Comparison of ENCODE assay signal across 19 cellular contexts in the genomic region with DNA sequence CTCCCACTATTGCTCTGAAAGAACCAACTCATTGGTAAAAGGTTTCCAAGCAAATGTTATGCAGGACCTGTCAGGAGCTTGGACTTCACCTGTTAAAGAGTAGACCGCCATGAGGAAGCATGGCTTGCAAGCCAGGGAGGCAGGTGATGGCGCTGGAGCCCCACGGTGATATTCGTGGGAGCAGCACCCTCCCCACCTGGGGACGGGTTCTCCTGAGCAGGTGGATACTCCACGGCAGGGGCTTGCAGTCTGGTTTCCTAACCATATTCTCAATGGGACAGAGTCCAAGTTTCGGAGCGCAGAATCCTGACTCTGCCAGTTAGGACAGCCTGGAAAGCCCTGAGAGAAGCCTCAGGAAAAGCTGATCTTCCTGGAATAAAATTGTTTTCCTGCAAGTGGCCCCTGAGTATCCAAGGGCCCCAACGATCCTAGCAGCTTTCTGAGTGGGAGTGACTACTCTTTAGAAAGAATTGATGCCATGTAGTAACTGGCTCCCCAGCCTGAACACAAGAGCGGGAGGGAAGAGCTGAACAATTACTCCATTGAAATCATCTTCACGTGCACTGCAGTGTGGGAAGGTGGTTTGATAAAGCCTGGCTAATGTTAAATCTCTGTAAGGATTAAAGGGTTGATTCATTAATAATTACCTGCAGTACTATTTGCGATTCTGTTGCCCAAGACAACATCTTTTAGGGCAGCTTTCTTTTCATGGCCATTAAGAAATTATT.
DNase-seq lines count a peak whose midpoint lies in the region; TF ChIP-seq lines count a peak whose summit lies in the region.
"Had no signal": no experiment of that assay in that cellular context is flagged by ENCODE, and none has a peak within 500 bp of the region (broad histone marks: within the 10 kb centered on the region; RNA-seq: fewer than 3 reads in every experiment).

No MANE protein-coding gene starts in this region.

- peaks cover 15% of the 10 kb centered on the region for H3K9me3 Mint-ChIP-seq in neural progenitor cell
- H3K9me3 Mint-ChIP-seq: activated CD8-positive, alpha-beta T cell treated with anti-CD3 and anti-CD28 coated beads for 36 hours; neural crest cell had no signal

- peaks cover 12% of the 10 kb centered on the region for H3K27me3 Mint-ChIP-seq in neural progenitor cell (ENCODE audit: insufficient read depth, low read depth)
- H3K27me3 Mint-ChIP-seq: activated CD8-positive, alpha-beta T cell treated with anti-CD3 and anti-CD28 coated beads for 36 hours had no signal

- peaks cover 6% of the 10 kb centered on the region for H3F3A ChIP-seq in neural progenitor cell (ENCODE audit: low read depth)

- peaks cover 3 to 12% (median 5%) of the 10 kb centered on the region in 4 donors for H3K4me1 ChIP-seq in Peyer's patch
- peaks cover 1% of the 10 kb centered on the region for H3K4me1 ChIP-seq in hepatocyte (ENCODE audit: insufficient read depth)
- peaks cover 9% of the 10 kb centered on the region for H3K4me1 ChIP-seq in neural progenitor cell
- H3K4me1 ChIP-seq: BE2C, uterus had no signal

- in situ Hi-C loops in KBM-7 (cut with MboI; ENCODE audit: low pct_unique_long_range_greater_than_20kb, low sequenced_read_pairs) = no loop called here

- H3K79me2 ChIP-seq in hepatocyte (no peaks in the 10 kb centered on the region), neural progenitor cell (ENCODE audit: low read depth) (no peaks in the 10 kb centered on the region)

- H4K20me1 ChIP-seq in hepatocyte (ENCODE audit: insufficient read depth, poor library complexity, severe bottlenecking) = no peaks in the 10 kb centered on the region
- H4K20me1 ChIP-seq in neural progenitor cell (ENCODE audit: low read depth) = no peaks in the 10 kb centered on the region

- H3K36me3 Mint-ChIP-seq in neural progenitor cell = peaks cover 3% of the 10 kb centered on the region

- no peak overlapping the region for H3K4me3 Mint-ChIP-seq in neural progenitor cell
- H3K4me3 Mint-ChIP-seq: activated CD8-positive, alpha-beta T cell treated with anti-CD3 and anti-CD28 coated beads for 36 hours; neural crest cell had no signal

- H3K27me3 ChIP-seq in Peyer's patch (no peaks in the 10 kb centered on the region), hepatocyte (no peaks in the 10 kb centered on the region), neural progenitor cell (no peaks in the 10 kb centered on the region)
- H3K27me3 ChIP-seq: BE2C, uterus had no signal

- TF ChIP-seq POLR2A in Peyer's patch (IDR thresholded peaks at IDR 0.05) = no peak

- no peaks in the 10 kb centered on the region for H3K36me3 ChIP-seq in Peyer's patch
- no peaks in the 10 kb centered on the region for H3K36me3 ChIP-seq in hepatocyte (replicated peaks; ENCODE audit: insufficient read depth, low read depth)
- H3K36me3 ChIP-seq in neural progenitor cell = no peaks in the 10 kb centered on the region
- H3K36me3 ChIP-seq: BE2C, uterus had no signal

- H3K9me3 ChIP-seq in Peyer's patch (no peaks in the 10 kb centered on the region), hepatocyte (ENCODE audit: low read depth) (no peaks in the 10 kb centered on the region), neural progenitor cell (ENCODE audit: low read depth) (no peaks in the 10 kb centered on the region)
- H3K9me3 ChIP-seq: BE2C, uterus had no signal

- H3K27ac ChIP-seq in Peyer's patch = peak overlapping the region in 2 of 4 donors; percentile 12 to 55
- peak overlapping the region; percentile 35 for H3K27ac ChIP-seq in hepatocyte
- H3K27ac ChIP-seq in neural progenitor cell = no peak overlapping the region
- H3K27ac ChIP-seq: uterus had no signal

- H2AFZ ChIP-seq in hepatocyte (no peak overlapping the region), neural progenitor cell (replicated peaks) (no peak overlapping the region)

- H3K4me3 ChIP-seq in Peyer's patch (no peak overlapping the region), hepatocyte (no peak overlapping the region), neural progenitor cell (no peak overlapping the region)
- H3K4me3 ChIP-seq: uterus had no signal

- H3K9me2 ChIP-seq in hepatocyte (replicated peaks; ENCODE audit: insufficient read depth) = no peaks in the 10 kb centered on the region

- peaks cover 22% of the 10 kb centered on the region for H3K4me1 Mint-ChIP-seq in neural progenitor cell

- 80% methylated on average over 12 of the region's 12 CpGs for WGBS in hepatocyte (ENCODE audit: low lambda C conversion rate, missing lambda C conversion rate)

- H3K4me2 ChIP-seq in hepatocyte (no peak overlapping the region), neural progenitor cell (no peak overlapping the region)

- peak; percentile 35 for DNase-seq in Ammon's horn (ENCODE audit: low spot score)
- DNase-seq in Peyer's patch = peak in 2 of 3 donors; percentile 66 to 68
- DNase-seq in hepatocyte (ENCODE audit: low spot score) = peak; percentile 35
- DNase-seq in neural progenitor cell (ENCODE audit: low spot score) = no peak
- DNase-seq in KG1 (lab: John Stamatoyannopoulos, UW) = no peak
- DNase-seq in KBM-7 = no peak
- DNase-seq in activated T-cell treated with anti-CD3 and anti-CD28 coated beads, Interleukin-2, amount 50 U/mL, for 48 hours = no peak
- no peak for DNase-seq in HuH-7.5 (ENCODE audit: low spot score)
- DNase-seq: activated CD8-positive, alpha-beta T cell treated with anti-CD3 and anti-CD28 coated beads for 36 hours; activated naive CD4-positive, alpha-beta T cell treated with Interleukin-2 at 50 U/mL for 16 hours; BE2C; central memory CD4-positive, alpha-beta T cell; effector CD8-positive, alpha-beta T cell; kidney; NCI-H187 treated with DMSO at 0.1 percent for 48 hours; stimulated activated CD4-positive, alpha-beta T cell treated with anti-CD3 and anti-CD28 coated beads, Interleukin-12 subunit alpha, Interleukin-12 subunit beta, amount 100 ng/mL, for 4 hours; T-helper 9 cell; uterus had no signal

- H3K9ac ChIP-seq in neural progenitor cell = no peak overlapping the region

- TF ChIP-seq CTCF in Peyer's patch (IDR thresholded peaks at IDR 0.05) (peak in 3 of 6 experiments; percentile 29 to 44 (median 39)), hepatocyte (IDR thresholded peaks at IDR 0.05; ENCODE audit: poor library complexity) (no peak), neural progenitor cell (IDR thresholded peaks at IDR 0.05) (no peak)

- H3K27ac Mint-ChIP-seq in neural progenitor cell = peak overlapping the region; percentile 46
- H3K27ac Mint-ChIP-seq: activated CD8-positive, alpha-beta T cell treated with anti-CD3 and anti-CD28 coated beads for 36 hours had no signal

Comparison
In these comparisons a context has a peak if more than half of its experiments do, and no peak if none do; other contexts are left out.
1. DNase-seq: peak in Ammon's horn (single experiment), Peyer's patch (2 of 3) and hepatocyte (single experiment); none in neural progenitor cell (single experiment), KG1 (single experiment), KBM-7 (single experiment), activated T-cell treated with anti-CD3 and anti-CD28 coated beads, Interleukin-2, amount 50 U/mL, for 48 hours (0 of 2) and HuH-7.5 (single experiment).